ENCODE assay signal across 8 cellular contexts in genomic region chr16:4693296-4693955, GRCh38. TPM values are rescaled to one million over a fixed set of nuclear protein-coding genes. Genes with fewer than 3 reads are reported as not detected.
DNase-seq lines count a peak whose midpoint lies in the region; ATAC-seq and TF ChIP-seq lines count a peak whose summit lies in the region.

Gene NUDT16L1, plus strand, starts transcription at chr16:4693562. Its CDS starts 165 bp downstream, at chr16:4693727.

- H3K27ac ChIP-seq in RWPE1 (peak within 1 kb of the TSS; percentile 82), fibroblast of lung (ENCODE audit: insufficient read depth, low read length) (peak within 1 kb of the TSS; percentile 53)
- peak within 1 kb of the TSS; percentile 93 for H3K27ac ChIP-seq in naive thymus-derived CD4-positive, alpha-beta T cell (ENCODE audit: low read depth, low read length)

- peak within 1 kb of the TSS; percentile 60 to 82 (median 76) for H3K4me3 ChIP-seq in fibroblast of lung (replicated peaks in 1 of 4; ENCODE audit: control extremely low read depth in 1 of 4, insufficient read depth in 1 of 4, low read depth in 3 of 4, low read length in 4 of 4)
- peak within 1 kb of the TSS; percentile 93 for H3K4me3 ChIP-seq in naive thymus-derived CD4-positive, alpha-beta T cell (ENCODE audit: low read length)

- peak; percentile 98 for ATAC-seq in activated T-helper 17 cell treated with anti-CD3 and anti-CD28 coated beads, Interleukin-2, amount 50 U/mL, for 72 hours (replicated peaks)
- peak; percentile 97 for ATAC-seq in naive thymus-derived CD4-positive, alpha-beta T cell
- peak; percentile 97 for ATAC-seq in stimulated activated memory B cell treated with anti-CD40 and anti-IgM and Interleukin-4, amounts not matched to agents 10 μg/mL and 1 μg/mL and 100 μg/mL, for 72 hours

- intact Hi-C loops in naive thymus-derived CD4-positive, alpha-beta T cell (cut with micrococcal nuclease): loop anchor here (1.0 to 10.0 kb wide), 18 partner anchors 17 to 813 kb away; partner anchors contain the start of genes ANKS3 (in 2 of the 2), DNAAF8 (in 2 of the 2), MGRN1 (in 2 of the 2) and ROGDI (in 2 of the 2)

- peak within 1 kb of the TSS; percentile 56 for H3K27ac Mint-ChIP-seq in activated T-helper 17 cell treated with anti-CD3 and anti-CD28 coated beads, Interleukin-2, amount 50 U/mL, for 72 hours
- peak within 1 kb of the TSS; percentile 73 to 93 (median 88) for H3K27ac Mint-ChIP-seq in naive thymus-derived CD4-positive, alpha-beta T cell
- H3K27ac Mint-ChIP-seq in stimulated activated memory B cell treated with anti-CD40 and anti-IgM and Interleukin-4, amounts not matched to agents 10 μg/mL and 1 μg/mL and 100 μg/mL, for 72 hours: peak within 1 kb of the TSS; percentile 84

- peak within 1 kb of the TSS; percentile 54 for H2AFZ ChIP-seq in fibroblast of lung (ENCODE audit: low read length)

- no peaks in the 10 kb centered on the region for H3K27me3 Mint-ChIP-seq in activated T-helper 17 cell treated with anti-CD3 and anti-CD28 coated beads, Interleukin-2, amount 50 U/mL, for 72 hours
- no peaks in the 10 kb centered on the region for H3K27me3 Mint-ChIP-seq in naive thymus-derived CD4-positive, alpha-beta T cell
- no peaks in the 10 kb centered on the region for H3K27me3 Mint-ChIP-seq in stimulated activated memory B cell treated with anti-CD40 and anti-IgM and Interleukin-4, amounts not matched to agents 10 μg/mL and 1 μg/mL and 100 μg/mL, for 72 hours

- DNase-seq in EL: peak; percentile 95
- DNase-seq in H4 (ENCODE audit: low spot score): peak; percentile 93
- peak; percentile 96 for DNase-seq in LoVo (ENCODE audit: low spot score)
- peak; percentile 97 for DNase-seq in RWPE1 (ENCODE audit: low spot score)
- DNase-seq in fibroblast of lung (ENCODE audit: low read depth in 2 of 2): peak; percentile 90 to 92
- peak; percentile 95 to 99 (median 98) for DNase-seq in naive thymus-derived CD4-positive, alpha-beta T cell

- no peaks in the 10 kb centered on the region for H3K27me3 ChIP-seq in fibroblast of lung (ENCODE audit: control insufficient read depth, insufficient read depth, low read length)
- H3K27me3 ChIP-seq in naive thymus-derived CD4-positive, alpha-beta T cell (ENCODE audit: control insufficient read depth in 2 of 2, insufficient read depth in 2 of 2, low read length in 2 of 2): no peaks in the 10 kb centered on the region

- H3K79me2 ChIP-seq in fibroblast of lung (ENCODE audit: control insufficient read depth, insufficient read depth, low read length): peaks cover 4% of the 10 kb centered on the region

- H3K4me3 Mint-ChIP-seq in activated T-helper 17 cell treated with anti-CD3 and anti-CD28 coated beads, Interleukin-2, amount 50 U/mL, for 72 hours: peak within 1 kb of the TSS; percentile 69
- H3K4me3 Mint-ChIP-seq in naive thymus-derived CD4-positive, alpha-beta T cell: peak within 1 kb of the TSS; percentile 78 to 91 (median 86)
- peak within 1 kb of the TSS; percentile 88 for H3K4me3 Mint-ChIP-seq in stimulated activated memory B cell treated with anti-CD40 and anti-IgM and Interleukin-4, amounts not matched to agents 10 μg/mL and 1 μg/mL and 100 μg/mL, for 72 hours

- H3K9me3 Mint-ChIP-seq in activated T-helper 17 cell treated with anti-CD3 and anti-CD28 coated beads, Interleukin-2, amount 50 U/mL, for 72 hours: no peaks in the 10 kb centered on the region
- H3K9me3 Mint-ChIP-seq in naive thymus-derived CD4-positive, alpha-beta T cell: no peaks in the 10 kb centered on the region
- H3K9me3 Mint-ChIP-seq in stimulated activated memory B cell treated with anti-CD40 and anti-IgM and Interleukin-4, amounts not matched to agents 10 μg/mL and 1 μg/mL and 100 μg/mL, for 72 hours: no peaks in the 10 kb centered on the region

- H3K4me1 Mint-ChIP-seq in activated T-helper 17 cell treated with anti-CD3 and anti-CD28 coated beads, Interleukin-2, amount 50 U/mL, for 72 hours: no peaks in the 10 kb centered on the region
- H3K4me1 Mint-ChIP-seq in naive thymus-derived CD4-positive, alpha-beta T cell: peaks cover 8 to 23% (median 14%) of the 10 kb centered on the region in 7 donors
- peaks cover 32% of the 10 kb centered on the region for H3K4me1 Mint-ChIP-seq in stimulated activated memory B cell treated with anti-CD40 and anti-IgM and Interleukin-4, amounts not matched to agents 10 μg/mL and 1 μg/mL and 100 μg/mL, for 72 hours

- peaks cover 16% of the 10 kb centered on the region for H3K36me3 Mint-ChIP-seq in activated T-helper 17 cell treated with anti-CD3 and anti-CD28 coated beads, Interleukin-2, amount 50 U/mL, for 72 hours (ENCODE audit: low read depth)
- H3K36me3 Mint-ChIP-seq in naive thymus-derived CD4-positive, alpha-beta T cell: peaks cover 0 to 3% (median 0%) of the 10 kb centered on the region in 5 donors
- H3K36me3 Mint-ChIP-seq in stimulated activated memory B cell treated with anti-CD40 and anti-IgM and Interleukin-4, amounts not matched to agents 10 μg/mL and 1 μg/mL and 100 μg/mL, for 72 hours: peaks cover 7% of the 10 kb centered on the region

- POLR2A ChIA-PET in RWPE1 (lab: Yijun Ruan, JAX; ENCODE audit: low non-redundant PET): interaction anchor here (1.4 kb wide), 1 partner anchor 41 kb away, joined by 8 read pairs; the partner anchor contains the start of genes ANKS3 and DNAAF8
- POLR2A ChIA-PET in naive thymus-derived CD4-positive, alpha-beta T cell (lab: Charles Lee): interaction anchor here (0.7 to 3.3 kb wide), 17 partner anchors 11 to 109 kb away, joined by 3 to 28 read pairs (median 5); partner anchors contain the start of genes ANKS3, DNAAF8, MGRN1 and ROGDI

- peak within 1 kb of the TSS; percentile 89 for H3K4me2 ChIP-seq in fibroblast of lung (ENCODE audit: extremely low read depth, insufficient read depth, low read length)

- H3K4me1 ChIP-seq in fibroblast of lung (ENCODE audit: control insufficient read depth, extremely low read depth, insufficient read depth, low read length): peaks cover 7% of the 10 kb centered on the region
- peaks cover 14% of the 10 kb centered on the region in 2 donors for H3K4me1 ChIP-seq in naive thymus-derived CD4-positive, alpha-beta T cell (ENCODE audit: control insufficient read depth in 2 of 2, insufficient read depth in 2 of 2, low read length in 2 of 2)

- TF ChIP-seq CTCF in RWPE1 (conservative IDR thresholded peaks at IDR 0.05; ENCODE audit: low read depth) (no peak), fibroblast of lung (conservative IDR thresholded peaks at IDR 0.05 in 1 of 2, IDR thresholded peaks at IDR 0.05 in 1 of 2; ENCODE audit: low read depth in 1 of 2, low read length in 2 of 2) (peak in 1 of 2 donors; percentile 6)

- CTCF ChIA-PET in RWPE1 (lab: Yijun Ruan, JAX): no interaction called here
- CTCF ChIA-PET in naive thymus-derived CD4-positive, alpha-beta T cell (lab: Charles Lee): interaction anchor here (0.6 to 1.3 kb wide), 2 partner anchors 69 to 134 kb away, joined by 5 to 6 read pairs; partner anchors contain the start of gene MGRN1

- peaks cover 25% of the 10 kb centered on the region for H3K36me3 ChIP-seq in fibroblast of lung (ENCODE audit: control insufficient read depth, insufficient read depth, low read length)
- peaks cover 0 to 62% (median 9%) of the 10 kb centered on the region in 3 experiments for H3K36me3 ChIP-seq in naive thymus-derived CD4-positive, alpha-beta T cell (ENCODE audit: control insufficient read depth in 2 of 3, insufficient read depth in 3 of 3, low read length in 3 of 3)

- peak within 1 kb of the TSS; percentile 90 for H3K9ac ChIP-seq in fibroblast of lung (ENCODE audit: insufficient read depth, low read length)

- H4K20me1 ChIP-seq in fibroblast of lung (ENCODE audit: control insufficient read depth, extremely low read depth, insufficient read depth, low read length): no peaks in the 10 kb centered on the region

- H3K9me3 ChIP-seq in fibroblast of lung (ENCODE audit: control insufficient read depth, insufficient read depth, low read depth, low read length): no peaks in the 10 kb centered on the region
- no peaks in the 10 kb centered on the region for H3K9me3 ChIP-seq in naive thymus-derived CD4-positive, alpha-beta T cell (ENCODE audit: control insufficient read depth in 2 of 3, low read length in 3 of 3)

RNA-seq across cellular contexts. Expression of gene NUDT16L1, which starts in this region (rescaled TPM):
- total RNA-seq in H4 (2014; rRNA removed; shearing (Covaris generic)): 37.1 and 39.6 TPM in 2 replicates
- total RNA-seq in activated T-helper 17 cell treated with anti-CD3 and anti-CD28 coated beads, Interleukin-2, amount 50 U/mL, for 72 hours: 10 to 100 TPM; 16.8 to 28.7 TPM
- 17.2 and 21.5 TPM in 2 replicates for total RNA-seq in fibroblast of lung
- polyA plus RNA-seq in fibroblast of lung: 14.0 and 19.7 TPM in 2 replicates
- 19.7 and 29.1 TPM in 2 replicates for polyA plus RNA-seq in fibroblast of lung (2012)
- 13.1 and 20.3 TPM in 2 replicates for polyA minus RNA-seq in fibroblast of lung (ENCODE audit: low replicate concordance)
- total RNA-seq in naive thymus-derived CD4-positive, alpha-beta T cell: 10 to 100 TPM; 42.8 to 65.4 (median 53.3) TPM
- polyA plus RNA-seq in naive thymus-derived CD4-positive, alpha-beta T cell: 100 to 1,000 TPM; 104 to 133 TPM

Comparison
In these comparisons a context has a peak if more than half of its experiments do, and no peak if none do; other contexts are left out.
1. Peak in every context shown above with its lines: DNase-seq, ATAC-seq, H3K4me3 ChIP-seq and H3K27ac ChIP-seq.